ENCODE assay signal across 9 cellular contexts in the genomic region with DNA sequence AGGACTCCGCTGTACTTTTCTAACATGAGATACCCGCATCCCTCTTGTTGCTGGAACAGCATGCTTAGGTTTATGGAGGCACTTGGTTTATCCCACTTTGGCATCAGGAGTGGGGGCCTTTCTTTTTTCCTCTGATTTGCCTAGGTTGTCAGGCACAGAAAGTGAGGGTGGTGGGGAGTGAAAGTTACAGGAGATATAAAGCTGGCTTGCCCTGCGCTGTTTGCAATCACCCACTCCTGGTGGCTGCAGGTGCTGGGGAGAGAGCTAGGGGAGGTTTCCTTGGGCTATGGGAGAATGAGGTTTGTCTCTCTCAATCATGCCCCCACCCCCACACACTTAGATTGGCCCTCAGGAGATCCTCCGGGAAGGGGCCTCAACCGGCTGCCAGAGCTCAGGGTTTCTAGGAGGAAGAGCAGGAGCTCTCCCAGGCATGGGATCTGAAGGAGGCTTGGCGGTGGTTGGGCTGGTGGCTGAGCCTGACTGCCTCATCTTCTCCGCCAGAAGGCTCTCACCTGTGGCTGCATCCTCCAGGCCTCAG. TPM values are rescaled to one million over a fixed set of nuclear protein-coding genes. Genes with fewer than 3 reads are reported as not detected.
DNase-seq lines count a peak whose midpoint lies in the region; ATAC-seq, FAIRE-seq and TF ChIP-seq lines count a peak whose summit lies in the region.
"Had no signal": no experiment of that assay in that cellular context is flagged by ENCODE, and none has a peak within 500 bp of the region (broad histone marks: within the 10 kb centered on the region; RNA-seq: fewer than 3 reads in every experiment).

No MANE protein-coding gene starts in this region.

- peaks cover 39% of the 10 kb centered on the region for H3K79me2 ChIP-seq in endothelial cell of umbilical vein (ENCODE audit: control insufficient read depth, insufficient read depth, low read length)

- peak overlapping the region; percentile 92 for H3K4me2 ChIP-seq in endothelial cell of umbilical vein (ENCODE audit: insufficient read depth, low read length)

- no peaks in the 10 kb centered on the region for H3K36me3 Mint-ChIP-seq in natural killer cell

- peak overlapping the region; percentile 66 for H3K9ac ChIP-seq in endothelial cell of umbilical vein (replicated peaks; ENCODE audit: extremely low read depth, insufficient read depth, low read length)

- H3K27me3 ChIP-seq in left ventricle myocardium inferior (ENCODE audit: low read depth) (peaks cover 43% of the 10 kb centered on the region), endothelial cell of umbilical vein (ENCODE audit: control insufficient read depth in 2 of 2, insufficient read depth in 2 of 2, low read length in 2 of 2) (peaks cover 4 to 10% of the 10 kb centered on the region in 2 experiments), upper lobe of right lung (peaks cover 26% of the 10 kb centered on the region)

- peaks cover 13 to 19% of the 10 kb centered on the region in 2 donors for H3K4me1 Mint-ChIP-seq in natural killer cell

- TF ChIP-seq CTCF in left ventricle myocardium inferior (IDR thresholded peaks at IDR 0.05; ENCODE audit: borderline replicate concordance) (no peak), endothelial cell of umbilical vein (IDR thresholded peaks at IDR 0.05; ENCODE audit: extremely low read depth in 1 of 2, insufficient read depth in 1 of 2, low read depth in 1 of 2, low read length in 2 of 2) (no peak), natural killer cell (IDR thresholded peaks at IDR 0.05) (no peak), upper lobe of right lung (IDR thresholded peaks at IDR 0.05) (no peak)

- no peak for TF ChIP-seq POLR2A in endothelial cell of umbilical vein (IDR thresholded peaks at IDR 0.05; ENCODE audit: low read depth, low read length)

- peak overlapping the region; percentile 64 for H3K4me3 Mint-ChIP-seq in natural killer cell

- peak overlapping the region; percentile 78 for H2AFZ ChIP-seq in endothelial cell of umbilical vein (ENCODE audit: low read depth, low read length)

- H3K9me3 Mint-ChIP-seq in natural killer cell, result no peaks in the 10 kb centered on the region

- FAIRE-seq in endothelial cell of umbilical vein (lab: Jason Lieb, UNC), result no peak
- no peak for FAIRE-seq in RCC 7860 (lab: Jason Lieb, UNC)
- FAIRE-seq: TTC549 had no signal

- no peaks in the 10 kb centered on the region for H3K9me1 ChIP-seq in endothelial cell of umbilical vein (replicated peaks; ENCODE audit: control insufficient read depth, extremely low read depth, insufficient read depth, low read length)

- H3K27me3 Mint-ChIP-seq in natural killer cell (ENCODE audit: low read depth in 2 of 2), result peaks cover 32 to 48% of the 10 kb centered on the region in 2 donors

- no peaks in the 10 kb centered on the region for H4K20me1 ChIP-seq in endothelial cell of umbilical vein (replicated peaks; ENCODE audit: control insufficient read depth, extremely low read depth, insufficient read depth, low read length)

- H3K36me3 ChIP-seq in left ventricle myocardium inferior, result no peaks in the 10 kb centered on the region
- no peaks in the 10 kb centered on the region for H3K36me3 ChIP-seq in endothelial cell of umbilical vein (ENCODE audit: control insufficient read depth in 2 of 2, extremely low read depth in 1 of 2, insufficient read depth in 2 of 2, low read length in 2 of 2)
- H3K36me3 ChIP-seq in upper lobe of right lung, result no peaks in the 10 kb centered on the region

- no TSS peak for BruUV-seq in endothelial cell of umbilical vein (replicated peaks; lab: Mats Ljungman, UMichigan)

- no peak overlapping the region for H3K27ac ChIP-seq in left ventricle myocardium inferior (replicated peaks)
- no peak overlapping the region for H3K27ac ChIP-seq in endothelial cell of umbilical vein (ENCODE audit: insufficient read depth, low read depth, low read length)
- H3K27ac ChIP-seq in upper lobe of right lung, result no peak overlapping the region

- DNase-seq in left ventricle myocardium inferior, result no peak
- DNase-seq in left ventricle myocardium superior, result no peak
- DNase-seq in endothelial cell of umbilical vein (ENCODE audit: low read depth, low spot score), result no peak
- DNase-seq in natural killer cell, result no peak
- DNase-seq in upper lobe of right lung, result no peak
- DNase-seq in H4 (ENCODE audit: low spot score), result no peak
- no peak for DNase-seq in RCC 7860 (ENCODE audit: low spot score)
- DNase-seq in T-helper 9 cell, result no peak

- intact Hi-C loops in left ventricle myocardium inferior (cut with micrococcal nuclease) (no loop called here), left ventricle myocardium superior (cut with micrococcal nuclease) (no loop called here), endothelial cell of umbilical vein (cut with micrococcal nuclease) (loop anchor here (5.0 kb wide), 1 partner anchor 484 kb away; no protein-coding TSS in a partner anchor), natural killer cell (cut with micrococcal nuclease) (no loop called here), upper lobe of right lung (cut with DNase I) (no loop called here)

- H3K4me3 ChIP-seq in left ventricle myocardium inferior (peak overlapping the region; percentile 79), endothelial cell of umbilical vein (replicated peaks in 1 of 3; ENCODE audit: insufficient read depth in 1 of 3, low read depth in 1 of 3, low read length in 3 of 3) (peak overlapping the region; percentile 75 to 87 (median 86)), upper lobe of right lung (peak overlapping the region; percentile 50)

- H3K27ac Mint-ChIP-seq in natural killer cell, result no peak overlapping the region

- CTCF ChIA-PET in endothelial cell of umbilical vein (lab: Charles Lee), result interaction anchor here (0.5 to 2.5 kb wide), 20 partner anchors 8 to 487 kb away, joined by 3 to 10 read pairs (median 4); a partner anchor contains a TSS

- no peaks in the 10 kb centered on the region for H3K9me3 ChIP-seq in left ventricle myocardium inferior (replicated peaks)
- no peaks in the 10 kb centered on the region for H3K9me3 ChIP-seq in endothelial cell of umbilical vein (replicated peaks; ENCODE audit: control insufficient read depth, insufficient read depth, low read length)
- no peaks in the 10 kb centered on the region for H3K9me3 ChIP-seq in upper lobe of right lung

- ATAC-seq in left ventricle myocardium superior, result no peak
- no peak for ATAC-seq in natural killer cell
- ATAC-seq in upper lobe of right lung, result no peak

- H3K4me1 ChIP-seq in left ventricle myocardium inferior, result peaks cover 12% of the 10 kb centered on the region
- H3K4me1 ChIP-seq in endothelial cell of umbilical vein (ENCODE audit: control insufficient read depth, extremely low read depth, insufficient read depth, low read length), result peaks cover 14% of the 10 kb centered on the region
- H3K4me1 ChIP-seq in upper lobe of right lung, result peaks cover 4% of the 10 kb centered on the region

- dilution Hi-C loops in endothelial cell of umbilical vein (cut with MboI; ENCODE audit: extremely low pct_ligation_motif_present, low sequenced_read_pairs), result no loop called here

- POLR2A ChIA-PET in endothelial cell of umbilical vein (lab: Charles Lee), result interaction anchor here (0.8 to 1.1 kb wide), 2 partner anchors 17 to 18 kb away, joined by 4 to 7 read pairs; no protein-coding TSS in a partner anchor

TF ChIP-seq in endothelial cell of umbilical vein, 7 proteins besides CTCF, POLR2A, EP300 and RAD21:
- TF ChIP-seq, protein P1, sequence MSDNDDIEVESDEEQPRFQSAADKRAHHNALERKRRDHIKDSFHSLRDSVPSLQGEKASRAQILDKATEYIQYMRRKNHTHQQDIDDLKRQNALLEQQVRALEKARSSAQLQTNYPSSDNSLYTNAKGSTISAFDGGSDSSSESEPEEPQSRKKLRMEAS (IDR thresholded peaks at IDR 0.05; ENCODE audit: insufficient read depth, insufficient read length), result no peak
- TF ChIP-seq GATA2 (IDR thresholded peaks at IDR 0.05; ENCODE audit: insufficient read depth, insufficient read length, low read depth, low read length), result no peak
- no peak for TF ChIP-seq JUN (IDR thresholded peaks at IDR 0.05; ENCODE audit: borderline replicate concordance, insufficient read depth, insufficient read length, low read depth)
- TF ChIP-seq EZH2 (IDR thresholded peaks at IDR 0.05; ENCODE audit: borderline replicate concordance, low read depth, low read length, severe bottlenecking), result no peak
- TF ChIP-seq MYC (IDR thresholded peaks at IDR 0.05; ENCODE audit: low read depth, low read length), result no peak
- TF ChIP-seq FOS (IDR thresholded peaks at IDR 0.05; ENCODE audit: borderline replicate concordance, insufficient read depth, low read length), result no peak
- TF ChIP-seq POLR2AphosphoS5 (IDR thresholded peaks at IDR 0.05; ENCODE audit: insufficient read depth, low read depth, low read length), result no peak

RNA-seq across cellular contexts. Expression of a gene that starts 1.4 kb away (rescaled TPM):
- total RNA-seq in left ventricle myocardium inferior (6.4 TPM), left ventricle myocardium superior (11.6 TPM), endothelial cell of umbilical vein (45.7 and 49.4 TPM in 2 replicates), natural killer cell (1 to 10 TPM in 2 of 3 donors, under 1 TPM in 1; 0.47 to 2.1 (median 1.9) TPM), upper lobe of right lung (7.7 TPM)
- polyA plus RNA-seq in endothelial cell of umbilical vein, result 21.5 and 26.4 TPM in 2 replicates
- 11.3 and 15.0 TPM in 2 replicates for polyA plus RNA-seq in endothelial cell of umbilical vein (2011; cell fraction: cytosol; rRNA removed)
- polyA plus RNA-seq in endothelial cell of umbilical vein (2011; cell fraction: nucleus; rRNA removed), result 12.0 and 14.4 TPM in 2 replicates
- 16.8 and 19.7 TPM in 2 replicates for polyA plus RNA-seq in endothelial cell of umbilical vein (2012)
- polyA minus RNA-seq in endothelial cell of umbilical vein, result 20.5 and 22.8 TPM in 2 replicates
- polyA minus RNA-seq in endothelial cell of umbilical vein (2011; cell fraction: cytosol; rRNA and poly(A)+ RNA removed), result not detected
- polyA minus RNA-seq in endothelial cell of umbilical vein (2011; cell fraction: nucleus; rRNA and poly(A)+ RNA removed), result 6.5 and 15.5 TPM in 2 replicates
- 0.47 and 0.50 TPM in 2 replicates for total RNA-seq in H4 (2014; rRNA removed; shearing (Covaris generic))
